ENCODE assay signal across 8 cellular contexts in the genomic region with DNA sequence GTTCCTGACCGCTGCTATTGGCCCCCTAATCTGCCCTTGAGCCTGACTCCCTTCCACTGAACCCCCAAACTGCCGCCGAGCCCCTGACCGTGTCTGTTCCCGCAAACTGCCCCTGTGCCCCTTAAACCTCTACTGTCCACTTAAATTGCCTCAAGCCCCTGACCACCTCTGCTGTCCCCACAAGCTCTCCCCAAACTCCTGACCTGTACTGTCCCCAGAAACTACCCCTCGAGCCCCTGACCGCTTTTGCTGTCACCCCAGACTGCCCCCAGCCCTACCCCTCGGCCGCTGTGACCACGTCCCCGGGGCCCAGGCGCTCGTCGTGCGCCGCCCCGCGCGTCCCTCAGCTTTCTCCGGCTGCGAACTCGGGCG. TPM values are rescaled to one million over a fixed set of nuclear protein-coding genes. Genes with fewer than 3 reads are reported as not detected.
DNase-seq lines count a peak whose midpoint lies in the region; ATAC-seq and TF ChIP-seq lines count a peak whose summit lies in the region.

No MANE protein-coding gene starts in this region.

- no peaks in the 10 kb centered on the region for H3K9me3 Mint-ChIP-seq in naive B cell

- H3K27ac Mint-ChIP-seq in naive B cell, result peak overlapping the region in 5 of 6 donors; percentile 84 to 100 (median 94)

- no peaks in the 10 kb centered on the region for H3K36me3 Mint-ChIP-seq in naive B cell

- H3K4me3 ChIP-seq in AG10803 (ENCODE audit: low read length) (peak overlapping the region; percentile 89), HL-60 (replicated peaks; ENCODE audit: insufficient read depth, low read length) (peak overlapping the region; percentile 66), choroid plexus epithelial cell (ENCODE audit: low read depth, low read length) (peak overlapping the region; percentile 88)

- H3K4me3 Mint-ChIP-seq in naive B cell, result peak overlapping the region; percentile 96 to 99 (median 97)

- no peaks in the 10 kb centered on the region for H3K27me3 Mint-ChIP-seq in naive B cell

- DNase-seq in AG10803 (ENCODE audit: low read depth) (no peak), HL-60 (ENCODE audit: low read depth in 1 of 2, low spot score in 1 of 2) (no peak), choroid plexus epithelial cell (ENCODE audit: low read depth) (no peak), naive B cell (no peak), DMS153 (lab: John Stamatoyannopoulos, UW) (no peak), HuH-7 (ENCODE audit: low spot score) (no peak)
- no peak for DNase-seq in stimulated activated CD8-positive, alpha-beta memory T cell treated with anti-CD3 and anti-CD28 coated beads, Interleukin-4, amount 100 ng/mL, for 48 hours

- no peak for TF ChIP-seq CTCF in AG10803 (conservative IDR thresholded peaks at IDR 0.05; ENCODE audit: low read length)
- no peak for TF ChIP-seq CTCF in HL-60 (IDR thresholded peaks at IDR 0.05; ENCODE audit: insufficient read depth, low read length)
- no peak for TF ChIP-seq CTCF in choroid plexus epithelial cell (conservative IDR thresholded peaks at IDR 0.05; ENCODE audit: low read depth, low read length)

- H3K4me1 Mint-ChIP-seq in naive B cell, result peaks cover 24 to 38% (median 29%) of the 10 kb centered on the region in 3 donors

- ATAC-seq in naive B cell (ENCODE audit: low read depth in 2 of 2) (peak; percentile 1 to 2), HG03565 (IDR thresholded peaks at IDR 0.05; ENCODE audit: unreplicated experiment) (no peak)

- no peaks in the 10 kb centered on the region for H3K27me3 ChIP-seq in HL-60 (ENCODE audit: insufficient read depth, poor library complexity, severe bottlenecking)

- peak overlapping the region; percentile 78 for H3K27ac ChIP-seq in HL-60 (replicated peaks)

RNA-seq across cellular contexts. Expression of gene ZNF77, which starts 0.4 kb away (rescaled TPM):
- 1 to 10 TPM in 3 of 6 donors, under 1 TPM in 2, not detected in 1; 0.45 to 3.7 (median 1.1) TPM for polyA plus RNA-seq in naive B cell (ENCODE audit: low read depth in 6 of 6)

RNA-seq across cellular contexts. Expression of gene TLE6, which starts 33.0 kb away (rescaled TPM):
- 10 to 100 TPM in 1 of 6 donors, 1 to 10 TPM in 3, under 1 TPM in 2; 0.43 to 10.7 (median 1.8) TPM for polyA plus RNA-seq in naive B cell (ENCODE audit: low read depth in 6 of 6)

RNA-seq across cellular contexts. Expression of gene ZNF57, which starts 43.7 kb away (rescaled TPM):
- 1 to 10 TPM; 2.9 to 5.5 (median 3.6) TPM for polyA plus RNA-seq in naive B cell (ENCODE audit: low read depth in 6 of 6)
